ENCODE assay signal across 1 cellular context in genomic region chr4:147286846-147287587, GRCh38.
TF ChIP-seq lines count a peak whose summit lies in the region.

No MANE protein-coding gene starts in this region.

TF ChIP-seq in endothelial cell of umbilical vein, 7 proteins besides CTCF, POLR2A, EP300 and RAD21:
- no peak for TF ChIP-seq JUN (IDR thresholded peaks at IDR 0.05; ENCODE audit: borderline replicate concordance, insufficient read depth, insufficient read length, low read depth)
- no peak for TF ChIP-seq MYC (IDR thresholded peaks at IDR 0.05; ENCODE audit: low read depth, low read length)
- TF ChIP-seq EZH2 (IDR thresholded peaks at IDR 0.05; ENCODE audit: borderline replicate concordance, low read depth, low read length, severe bottlenecking), result no peak
- TF ChIP-seq GATA2 (IDR thresholded peaks at IDR 0.05; ENCODE audit: insufficient read depth, insufficient read length, low read depth, low read length), result peak; percentile 59
- TF ChIP-seq MAX (IDR thresholded peaks at IDR 0.05; ENCODE audit: insufficient read depth, insufficient read length), result no peak
- peak; percentile 39 for TF ChIP-seq FOS (IDR thresholded peaks at IDR 0.05; ENCODE audit: borderline replicate concordance, insufficient read depth, low read length)
- no peak for TF ChIP-seq POLR2AphosphoS5 (IDR thresholded peaks at IDR 0.05; ENCODE audit: insufficient read depth, low read depth, low read length)
